ENCODE assay signal across 9 cellular contexts in the genomic region with DNA sequence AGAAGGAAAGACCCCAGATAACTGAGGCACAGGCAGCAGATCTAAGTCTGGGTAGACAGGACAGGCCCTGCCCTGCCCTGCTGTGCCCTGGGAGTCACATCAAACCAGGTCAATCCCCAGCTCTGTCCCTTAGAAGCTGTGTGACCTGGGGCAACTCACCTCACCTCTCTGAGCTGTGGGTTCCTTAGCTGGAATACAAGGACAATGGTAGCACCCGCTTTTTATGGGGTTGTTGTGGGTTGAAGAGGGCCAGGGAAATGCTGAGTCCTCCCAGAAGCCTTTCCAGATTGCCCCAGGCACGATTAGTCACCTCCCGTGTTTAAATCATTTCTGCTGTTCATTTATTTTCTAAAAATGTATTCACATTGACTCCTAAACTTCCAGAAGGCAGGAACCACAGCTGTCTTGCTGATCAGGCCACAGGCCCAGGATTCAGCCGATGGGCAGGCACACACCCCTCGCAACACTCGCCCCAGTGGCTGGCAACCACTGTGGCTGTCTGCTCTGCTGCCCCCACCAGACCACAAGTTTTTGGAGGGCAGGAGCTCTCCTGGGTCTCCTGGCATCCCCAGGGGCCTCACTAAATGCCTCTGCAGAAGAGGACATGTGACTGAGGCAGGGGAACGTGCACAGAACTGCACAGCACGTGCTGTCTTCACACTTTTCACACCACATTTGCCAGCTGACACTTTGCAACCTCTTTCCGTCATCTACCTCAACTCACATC. TPM values are rescaled to one million over a fixed set of nuclear protein-coding genes. Genes with fewer than 3 reads are reported as not detected.
DNase-seq lines count a peak whose midpoint lies in the region; ATAC-seq, FAIRE-seq and TF ChIP-seq lines count a peak whose summit lies in the region.
"Had no signal": no experiment of that assay in that cellular context is flagged by ENCODE, and none has a peak within 500 bp of the region (broad histone marks: within the 10 kb centered on the region; RNA-seq: fewer than 3 reads in every experiment).

No MANE protein-coding gene starts in this region.

- intact Hi-C loops in left cardiac atrium (cut with DNase I), result no loop called here
- intact Hi-C loops in heart right ventricle (cut with DNase I), result no loop called here
- intact Hi-C loops in vagina (cut with DNase I), result no loop called here

- dilution Hi-C loops in keratinocyte (cut with MboI; ENCODE audit: extremely low pct_ligation_motif_present, low sequenced_read_pairs), result no loop called here

- H3K36me3 ChIP-seq in heart right ventricle (peaks cover 0 to 20% (median 0%) of the 10 kb centered on the region in 9 donors), keratinocyte (ENCODE audit: control insufficient read depth in 2 of 2, extremely low read depth in 1 of 2, insufficient read depth in 2 of 2, low read length in 2 of 2) (no peaks in the 10 kb centered on the region), vagina (no peaks in the 10 kb centered on the region)

- H2AFZ ChIP-seq in keratinocyte (ENCODE audit: control insufficient read depth, low read length), result no peak overlapping the region

- H3K9me3 ChIP-seq in heart right ventricle (no peaks in the 10 kb centered on the region), keratinocyte (ENCODE audit: control insufficient read depth, low read depth, low read length) (no peaks in the 10 kb centered on the region), vagina (no peaks in the 10 kb centered on the region)

- FAIRE-seq in keratinocyte (lab: Jason Lieb, UNC), result peak; percentile 76

- H3K4me2 ChIP-seq in keratinocyte (ENCODE audit: control insufficient read depth, extremely low read depth, insufficient read depth, low read depth, low read length), result peak overlapping the region; percentile 60

- H3K27me3 ChIP-seq in heart right ventricle, result no peaks in the 10 kb centered on the region
- peaks cover 4% of the 10 kb centered on the region for H3K27me3 ChIP-seq in keratinocyte (ENCODE audit: control insufficient read depth, extremely low read depth, insufficient read depth, low read length)
- H3K27me3 ChIP-seq in vagina, result no peaks in the 10 kb centered on the region

- no peak for TF ChIP-seq CTCF in heart right ventricle (IDR thresholded peaks at IDR 0.05)
- no peak for TF ChIP-seq CTCF in keratinocyte (optimal IDR thresholded peaks at IDR 0.05 in 1 of 3, IDR thresholded peaks at IDR 0.05 in 1 of 3, conservative IDR thresholded peaks at IDR 0.05 in 1 of 3; ENCODE audit: extremely low read depth in 1 of 3, insufficient read depth in 2 of 3, low read length in 3 of 3)
- no peak for TF ChIP-seq CTCF in vagina (IDR thresholded peaks at IDR 0.05)

- H3K4me3 ChIP-seq in heart right ventricle, result peak overlapping the region in 1 of 10 donors; percentile 65
- H3K4me3 ChIP-seq in keratinocyte (ENCODE audit: control insufficient read depth in 2 of 3, extremely low read depth in 1 of 3, insufficient read depth in 2 of 3, low read depth in 1 of 3, low read length in 3 of 3), result no peak overlapping the region
- H3K4me3 ChIP-seq in vagina, result no peak overlapping the region

- no peaks in the 10 kb centered on the region for H3K9me1 ChIP-seq in keratinocyte (ENCODE audit: control insufficient read depth, extremely low read depth, insufficient read depth, low read length)

- H3K9ac ChIP-seq in keratinocyte (ENCODE audit: control insufficient read depth, extremely low read depth, insufficient read depth, low read length), result peak overlapping the region; percentile 61

- no peak for TF ChIP-seq POLR2A in vagina (IDR thresholded peaks at IDR 0.05)

- H3K79me2 ChIP-seq in keratinocyte (ENCODE audit: control insufficient read depth, insufficient read depth, low read length), result no peaks in the 10 kb centered on the region

- H4K20me1 ChIP-seq in keratinocyte (ENCODE audit: control insufficient read depth, extremely low read depth, insufficient read depth, low read length), result no peaks in the 10 kb centered on the region

- H3K27ac ChIP-seq in heart right ventricle (peak overlapping the region in 5 of 10 donors; percentile 5 to 93 (median 12)), keratinocyte (ENCODE audit: control insufficient read depth, insufficient read depth, low read length) (peak overlapping the region; percentile 70), vagina (peak overlapping the region; percentile 63)

- WGBS in heart right ventricle, 2 donors, result 69 to 77% methylated on average over 9 of the region's 9 CpGs

- ATAC-seq in left cardiac atrium (no peak), heart right ventricle (no peak), HG03135 (IDR thresholded peaks at IDR 0.05; ENCODE audit: unreplicated experiment) (no peak), HG03095 (IDR thresholded peaks at IDR 0.05; ENCODE audit: unreplicated experiment) (no peak)

- DNase-seq in left cardiac atrium (peak; percentile 20), heart right ventricle (no peak), keratinocyte (ENCODE audit: low read depth, low spot score) (peak; percentile 79), vagina (ENCODE audit: extremely low spot score in 2 of 2) (no peak), UCSD-AML1 (lab: John Stamatoyannopoulos, UW; ENCODE audit: unreplicated experiment) (no peak)
- DNase-seq in activated T-cell treated with anti-CD3 and anti-CD28 coated beads, Interleukin-2, amount 50 U/mL, for 48 hours, result peak; percentile 54
- DNase-seq: DMS153 had no signal

- H3K4me1 ChIP-seq in heart right ventricle, result peaks cover 0 to 75% (median 10%) of the 10 kb centered on the region in 9 donors
- H3K4me1 ChIP-seq in keratinocyte (ENCODE audit: control insufficient read depth, extremely low read depth, insufficient read depth, low read length), result peaks cover 38% of the 10 kb centered on the region
- H3K4me1 ChIP-seq in vagina, result peaks cover 27% of the 10 kb centered on the region

RNA-seq across cellular contexts. Expression of gene SELPLG, which starts 3.0 kb away (rescaled TPM):
- total RNA-seq in left cardiac atrium, result 10 to 100 TPM in 1 of 2 donors, 1 to 10 TPM in 1; 4.5 to 12.5 TPM
- 10 to 100 TPM in 1 of 10 donors, 1 to 10 TPM in 9; 1.5 to 17.6 (median 2.4) TPM for total RNA-seq in heart right ventricle
- 1 to 10 TPM in 1 of 2 donors, under 1 TPM in 1; 0.88 to 3.9 TPM for polyA plus RNA-seq in heart right ventricle
- 0.80 to 2.2 TPM (median 0.92 TPM) in 3 replicates for polyA plus RNA-seq in keratinocyte
- polyA plus RNA-seq in keratinocyte (2011; ENCODE audit: low read depth), result 0.46 TPM
- polyA plus RNA-seq in keratinocyte (2011; cell fraction: cytosol; rRNA removed), result 1.3 and 1.4 TPM in 2 replicates
- polyA plus RNA-seq in keratinocyte (2011; cell fraction: nucleus; rRNA removed), result 5.0 and 5.9 TPM in 2 replicates
- polyA plus RNA-seq in keratinocyte (2012; ENCODE audit: low replicate concordance), result 0.89 and 1.1 TPM in 2 replicates
- polyA minus RNA-seq in keratinocyte, result 1.1 to 2.2 TPM (median 1.7 TPM) in 3 replicates
- not detected for polyA minus RNA-seq in keratinocyte (2011; cell fraction: cytosol; rRNA and poly(A)+ RNA removed)
- 2.7 and 3.5 TPM in 2 replicates for polyA minus RNA-seq in keratinocyte (2011; cell fraction: nucleus; rRNA and poly(A)+ RNA removed)
- 14.2 TPM for total RNA-seq in vagina

RNA-seq across cellular contexts. Expression of gene TMEM119, which starts 32.8 kb away (rescaled TPM):
- total RNA-seq in left cardiac atrium (1 to 10 TPM; 3.0 to 4.3 TPM), heart right ventricle (1 to 10 TPM in 8 of 10 donors, under 1 TPM in 2; 0.57 to 6.9 (median 2.0) TPM), vagina (34.6 TPM)
- polyA plus RNA-seq in heart right ventricle (1 to 10 TPM; 1.0 to 2.2 TPM), keratinocyte (not detected in 3 replicates)
- not detected for polyA plus RNA-seq in keratinocyte (2011; ENCODE audit: low read depth)
- polyA plus RNA-seq in keratinocyte (2011; cell fraction: cytosol; rRNA removed), result not detected in 2 replicates
- not detected in 2 replicates for polyA plus RNA-seq in keratinocyte (2011; cell fraction: nucleus; rRNA removed)
- not detected in 2 replicates for polyA plus RNA-seq in keratinocyte (2012; ENCODE audit: low replicate concordance)
- polyA minus RNA-seq in keratinocyte, result 0.52 TPM in 1 of 3 replicates, not detected in the others
- not detected for polyA minus RNA-seq in keratinocyte (2011; cell fraction: cytosol; rRNA and poly(A)+ RNA removed)
- 0.31 TPM in 1 of 2 replicates, not detected in the other for polyA minus RNA-seq in keratinocyte (2011; cell fraction: nucleus; rRNA and poly(A)+ RNA removed)

Comparison
In these comparisons a context has a peak if more than half of its experiments do, and no peak if none do; other contexts are left out.
1. DNase-seq: peak in left cardiac atrium (single experiment), activated T-cell treated with anti-CD3 and anti-CD28 coated beads, Interleukin-2, amount 50 U/mL, for 48 hours (2 of 2) and keratinocyte (single experiment); none in heart right ventricle (0 of 2), vagina (0 of 2) and UCSD-AML1 (single experiment).